16 cellular contexts compared by ENCODE assay signal in the genomic region with DNA sequence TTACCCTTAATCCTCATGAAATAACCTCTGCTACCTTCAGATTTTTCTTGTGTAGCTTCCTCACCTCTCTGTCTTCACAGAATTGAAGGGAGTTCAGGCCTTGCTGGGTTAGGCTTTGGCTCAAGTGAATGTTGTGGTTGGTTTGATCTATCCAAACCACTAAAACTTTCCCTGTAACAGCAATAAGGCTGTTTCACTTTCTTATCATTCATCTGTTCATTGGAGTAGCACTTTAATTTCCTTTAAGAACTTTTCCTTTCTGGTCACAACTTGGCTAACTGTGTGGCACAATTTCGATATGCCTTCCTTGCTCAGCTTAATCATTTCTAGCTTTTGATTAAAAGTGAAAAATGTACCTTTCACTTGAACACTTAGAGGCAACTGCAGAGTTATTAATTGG.
DNase-seq lines count a peak whose midpoint lies in the region; ATAC-seq, FAIRE-seq and TF ChIP-seq lines count a peak whose summit lies in the region.
"Had no signal": no experiment of that assay in that cellular context is flagged by ENCODE, and none has a peak within 500 bp of the region (broad histone marks: within the 10 kb centered on the region; RNA-seq: fewer than 3 reads in every experiment).

No MANE protein-coding gene starts in this region.

- H3K9me3 Mint-ChIP-seq in CD4-positive, alpha-beta T cell: no peaks in the 10 kb centered on the region
- H3K9me3 Mint-ChIP-seq in astrocyte (ENCODE audit: unreplicated experiment): no peaks in the 10 kb centered on the region
- H3K9me3 Mint-ChIP-seq: brain, nephron progenitor cell had no signal

- no peaks in the 10 kb centered on the region for H3K27me3 ChIP-seq in CD4-positive, alpha-beta T cell (ENCODE audit: control insufficient read depth, insufficient read depth, low read length)
- no peaks in the 10 kb centered on the region for H3K27me3 ChIP-seq in astrocyte (ENCODE audit: insufficient read depth, low read length)
- H3K27me3 ChIP-seq in SK-N-SH (ENCODE audit: insufficient read depth): no peaks in the 10 kb centered on the region
- H3K27me3 ChIP-seq: MG63, upper lobe of left lung had no signal

- no peaks in the 10 kb centered on the region for H3K27me3 Mint-ChIP-seq in CD4-positive, alpha-beta T cell
- no peaks in the 10 kb centered on the region for H3K27me3 Mint-ChIP-seq in astrocyte (ENCODE audit: low read depth, unreplicated experiment)
- H3K27me3 Mint-ChIP-seq: brain had no signal

- no peaks in the 10 kb centered on the region for H3F3A ChIP-seq in SK-N-SH (replicated peaks; ENCODE audit: insufficient read depth)

- FAIRE-seq in GM18507 (lab: Jason Lieb, UNC) (peak; percentile 81), HTR-8/SVneo (lab: Jason Lieb, UNC) (peak; percentile 23), astrocyte (lab: Jason Lieb, UNC) (no peak)

- H3K4me1 ChIP-seq in astrocyte (ENCODE audit: insufficient read depth, low read length) (no peaks in the 10 kb centered on the region), SK-N-SH (ENCODE audit: control insufficient read depth in 1 of 2, insufficient read depth in 2 of 2, low read depth in 1 of 2, low read length in 1 of 2) (peaks cover 3% of the 10 kb centered on the region in 2 experiments; a peak in 3 of 4 replicates)
- H3K4me1 ChIP-seq: upper lobe of left lung had no signal

- peak overlapping the region; percentile 23 for H3K27ac Mint-ChIP-seq in CD4-positive, alpha-beta T cell
- H3K27ac Mint-ChIP-seq in astrocyte (ENCODE audit: unreplicated experiment): peak overlapping the region; percentile 67
- H3K27ac Mint-ChIP-seq: nephron progenitor cell had no signal

- in situ Hi-C loops in GM13976 (cut with MboI; ENCODE audit: low sequenced_read_pairs, unreplicated experiment): no loop called here

- 100% methylated on average over 1 of the region's 1 CpG for WGBS in SK-N-SH (ENCODE audit: low lambda C conversion rate)

- H3K79me2 ChIP-seq in astrocyte (ENCODE audit: insufficient read depth, low read length) (no peaks in the 10 kb centered on the region), SK-N-SH (ENCODE audit: insufficient read depth) (0 out of 2 replicates have a peak, but pooled peaks cover 11% of the 10 kb centered on the region)

- H3K4me2 ChIP-seq in astrocyte (ENCODE audit: low read length) (no peak overlapping the region), SK-N-SH (no peak overlapping the region)

- intact Hi-C loops in CD4-positive, alpha-beta T cell (cut with DNase I, micrococcal nuclease): loop anchor here in 1 of 2 experiments (10.0 kb wide), 1 partner anchor 53 kb away; no protein-coding TSS in a partner anchor

- H3K9ac ChIP-seq in astrocyte (ENCODE audit: low read length): no peak overlapping the region
- H3K9ac ChIP-seq in SK-N-SH: no peak overlapping the region

- H3K4me1 Mint-ChIP-seq in CD4-positive, alpha-beta T cell (ENCODE audit: low read depth): peaks cover 34% of the 10 kb centered on the region
- H3K4me1 Mint-ChIP-seq in astrocyte (ENCODE audit: low read depth, unreplicated experiment): peaks cover 14% of the 10 kb centered on the region
- H3K4me1 Mint-ChIP-seq: brain, nephron progenitor cell had no signal

- H3K4me3 Mint-ChIP-seq in CD4-positive, alpha-beta T cell: peak overlapping the region; percentile 51
- H3K4me3 Mint-ChIP-seq in astrocyte (ENCODE audit: unreplicated experiment): no peak overlapping the region
- H3K4me3 Mint-ChIP-seq: brain, nephron progenitor cell had no signal

- no peak overlapping the region for H3K4me3 ChIP-seq in astrocyte (ENCODE audit: insufficient read depth, low read depth, low read length)
- no peak overlapping the region for H3K4me3 ChIP-seq in SK-N-SH (ENCODE audit: low read depth in 2 of 2, low read length in 1 of 2)
- H3K4me3 ChIP-seq: MG63, upper lobe of left lung had no signal

- TF ChIP-seq RAD21 in SK-N-SH (IDR thresholded peaks at IDR 0.05; ENCODE audit: low read length): no peak

- POLR2A ChIA-PET in CD4-positive, alpha-beta T cell (lab: Charles Lee): interaction anchor here (0.7 kb wide), 1 partner anchor 20 kb away, joined by 3 read pairs; no protein-coding TSS in a partner anchor
- POLR2A ChIA-PET in SK-N-SH (lab: Yijun Ruan, JAX): interaction anchor here (0.6 kb wide), 1 partner anchor 656 kb away, joined by 3 read pairs; no protein-coding TSS in a partner anchor

- no peak for ATAC-seq in CD4-positive, alpha-beta T cell (ENCODE audit: poor library complexity)
- no peak for ATAC-seq in HG02763 (IDR thresholded peaks at IDR 0.05; ENCODE audit: unreplicated experiment)

- CTCF ChIA-PET in CD4-positive, alpha-beta T cell (lab: Charles Lee): interaction anchor here (1.7 kb wide), 1 partner anchor 20 kb away, joined by 3 read pairs; no protein-coding TSS in a partner anchor
- CTCF ChIA-PET in SK-N-SH (lab: Yijun Ruan, JAX): interaction anchor here (0.7 kb wide), 1 partner anchor 596 kb away, joined by 3 read pairs; no protein-coding TSS in a partner anchor

- TF ChIP-seq CTCF in CD4-positive, alpha-beta T cell (IDR thresholded peaks at IDR 0.05): no peak
- no peak for TF ChIP-seq CTCF in astrocyte (IDR thresholded peaks at IDR 0.05; ENCODE audit: insufficient read depth, low read depth, low read length)
- TF ChIP-seq CTCF in GM13976 (IDR thresholded peaks at IDR 0.05; ENCODE audit: borderline replicate concordance, control extremely low read depth, extremely low read depth, insufficient read depth, missing control alignments): no peak
- no peak for TF ChIP-seq CTCF in SK-N-SH (IDR thresholded peaks at IDR 0.05)

- DNase-seq in CD4-positive, alpha-beta T cell: no peak
- no peak for DNase-seq in GM18507 (ENCODE audit: extremely low spot score, insufficient read length, low read depth)
- DNase-seq in HTR-8/SVneo (ENCODE audit: insufficient read length, low spot score): no peak
- DNase-seq in astrocyte (ENCODE audit: low read depth): no peak
- DNase-seq in GM13976 (ENCODE audit: low spot score): no peak
- DNase-seq in NCI-H187 treated with DMSO at 0.1 percent for 48 hours (lab: John Stamatoyannopoulos, UW): no peak
- DNase-seq in SK-N-SH: no peak
- DNase-seq: effector memory CD4-positive, alpha-beta T cell; HCEC 1CT; MG63; NCI-H774; nephron progenitor cell; stimulated activated CD4-positive, alpha-beta T cell treated with anti-CD3 and anti-CD28 coated beads, Interleukin-1b, Interleukin-23, amount 100 ng/mL, for 48 hours; upper lobe of left lung had no signal

- peaks cover 14% of the 10 kb centered on the region for H3K36me3 ChIP-seq in astrocyte (ENCODE audit: insufficient read depth, low read length)
- H3K36me3 ChIP-seq in SK-N-SH (replicated peaks in 1 of 2; ENCODE audit: control insufficient read depth in 1 of 2, insufficient read depth in 2 of 2, low read length in 1 of 2): peaks cover 46 to 64% of the 10 kb centered on the region in 2 experiments

- no peak for TF ChIP-seq EP300 in SK-N-SH (IDR thresholded peaks at IDR 0.05; ENCODE audit: borderline replicate concordance in 1 of 2, low read depth in 1 of 2, low read length in 1 of 2)

- peaks cover 72% of the 10 kb centered on the region for H3K36me3 Mint-ChIP-seq in CD4-positive, alpha-beta T cell (ENCODE audit: low read depth)
- H3K36me3 Mint-ChIP-seq in astrocyte (ENCODE audit: low read depth, unreplicated experiment): peaks cover 11% of the 10 kb centered on the region

- H2AFZ ChIP-seq in astrocyte (ENCODE audit: low read depth, low read length): no peak overlapping the region
- no peak overlapping the region for H2AFZ ChIP-seq in SK-N-SH (ENCODE audit: low read depth)

- H3K9me3 ChIP-seq in CD4-positive, alpha-beta T cell (ENCODE audit: control insufficient read depth, low read length): no peaks in the 10 kb centered on the region
- no peaks in the 10 kb centered on the region for H3K9me3 ChIP-seq in astrocyte (ENCODE audit: insufficient read depth, low read depth, low read length)
- no peaks in the 10 kb centered on the region for H3K9me3 ChIP-seq in SK-N-SH
- H3K9me3 ChIP-seq: MG63, upper lobe of left lung had no signal

- no peaks in the 10 kb centered on the region for H3K9me2 ChIP-seq in SK-N-SH

- H4K20me1 ChIP-seq in astrocyte (ENCODE audit: insufficient read depth, low read length) (peaks cover 4% of the 10 kb centered on the region), SK-N-SH (ENCODE audit: insufficient read depth) (no peaks in the 10 kb centered on the region)

- no peak overlapping the region for H3K27ac ChIP-seq in CD4-positive, alpha-beta T cell (ENCODE audit: low read depth, low read length)
- H3K27ac ChIP-seq in astrocyte (ENCODE audit: low read depth, low read length): no peak overlapping the region
- H3K27ac ChIP-seq in SK-N-SH (ENCODE audit: low read depth in 2 of 2, low read length in 1 of 2): no peak overlapping the region
- H3K27ac ChIP-seq: upper lobe of left lung had no signal

TF ChIP-seq in SK-N-SH, 30 proteins besides CTCF, POLR2A, EP300 and RAD21:
- no peak for TF ChIP-seq NFIC (IDR thresholded peaks at IDR 0.05; ENCODE audit: borderline replicate concordance)
TF ChIP-seq in SK-N-SH: peak in this region for 0.
